Comparison of ENCODE assay signal across 2 cellular contexts in the genomic region with DNA sequence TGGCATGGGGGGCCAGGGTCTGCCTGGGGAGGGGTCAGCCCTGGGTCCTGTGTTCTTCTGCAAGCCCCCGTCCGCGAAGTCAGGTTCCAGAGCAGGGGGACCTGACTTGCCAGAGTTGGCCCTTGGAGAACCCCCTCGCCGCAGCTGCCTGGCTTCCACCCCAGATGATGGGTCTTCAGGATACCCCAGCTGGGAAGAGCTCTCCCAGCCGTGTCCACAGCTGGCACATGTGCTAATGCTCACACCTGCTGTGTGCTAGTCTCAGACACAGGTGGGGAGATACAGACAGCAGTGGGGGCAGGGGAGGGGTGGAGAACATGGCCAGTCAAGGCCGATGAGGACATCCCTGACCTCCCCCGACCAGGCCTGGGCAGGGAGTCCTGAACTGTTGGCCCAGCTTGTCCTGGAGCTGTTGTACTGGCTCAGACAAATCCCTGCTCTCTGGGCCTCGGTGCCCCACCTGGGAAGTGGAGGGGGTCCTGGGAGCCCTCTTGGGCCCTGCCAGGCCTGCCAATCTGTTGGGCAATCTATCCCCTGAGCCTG.
TF ChIP-seq lines count a peak whose summit lies in the region.

No MANE protein-coding gene starts in this region.

TF ChIP-seq in HepG2, 621 proteins besides CTCF, POLR2A, EP300 and RAD21 (continues in another document):
- TF ChIP-seq IRF9 (CRISPR knock-in tag; IDR thresholded peaks at IDR 0.05; ENCODE audit: borderline replicate concordance) (0 out of 2 replicates have a peak, but pooled peaks have one; percentile 5), ZNF574 (CRISPR knock-in tag; IDR thresholded peaks at IDR 0.05) (no peak), NAIF1 (CRISPR knock-in tag; IDR thresholded peaks at IDR 0.05; ENCODE audit: borderline replicate concordance) (no peak), SOX13 (IDR thresholded peaks at IDR 0.05) (no peak), SOX13 (CRISPR knock-in tag; conservative IDR thresholded peaks at IDR 0.05 in 1 of 2, IDR thresholded peaks at IDR 0.05 in 1 of 2) (0 out of 4 replicates have a peak, but pooled peaks of 1 of the 2 experiments have one; percentile 7), RBAK (CRISPR knock-in tag; IDR thresholded peaks at IDR 0.05) (no peak), ZKSCAN1 (IDR thresholded peaks at IDR 0.05; ENCODE audit: low read length) (no peak), TFE3 (CRISPR knock-in tag; IDR thresholded peaks at IDR 0.05) (no peak), CC2D1A (CRISPR knock-in tag; IDR thresholded peaks at IDR 0.05) (no peak), DNMT1 (CRISPR knock-in tag; IDR thresholded peaks at IDR 0.05) (no peak), BHLHE40 (IDR thresholded peaks at IDR 0.05; ENCODE audit: low read length) (no peak), RBM22 (optimal IDR thresholded peaks at IDR 0.05; ENCODE audit: low read length) (no peak), ZNF777 (CRISPR knock-in tag; IDR thresholded peaks at IDR 0.05) (no peak), SIX4 (CRISPR knock-in tag; IDR thresholded peaks at IDR 0.05) (no peak), PHF21A (CRISPR knock-in tag; IDR thresholded peaks at IDR 0.05) (no peak), DNMT3B (CRISPR knock-in tag; conservative IDR thresholded peaks at IDR 0.05) (no peak)
- TF ChIP-seq, protein P1, sequence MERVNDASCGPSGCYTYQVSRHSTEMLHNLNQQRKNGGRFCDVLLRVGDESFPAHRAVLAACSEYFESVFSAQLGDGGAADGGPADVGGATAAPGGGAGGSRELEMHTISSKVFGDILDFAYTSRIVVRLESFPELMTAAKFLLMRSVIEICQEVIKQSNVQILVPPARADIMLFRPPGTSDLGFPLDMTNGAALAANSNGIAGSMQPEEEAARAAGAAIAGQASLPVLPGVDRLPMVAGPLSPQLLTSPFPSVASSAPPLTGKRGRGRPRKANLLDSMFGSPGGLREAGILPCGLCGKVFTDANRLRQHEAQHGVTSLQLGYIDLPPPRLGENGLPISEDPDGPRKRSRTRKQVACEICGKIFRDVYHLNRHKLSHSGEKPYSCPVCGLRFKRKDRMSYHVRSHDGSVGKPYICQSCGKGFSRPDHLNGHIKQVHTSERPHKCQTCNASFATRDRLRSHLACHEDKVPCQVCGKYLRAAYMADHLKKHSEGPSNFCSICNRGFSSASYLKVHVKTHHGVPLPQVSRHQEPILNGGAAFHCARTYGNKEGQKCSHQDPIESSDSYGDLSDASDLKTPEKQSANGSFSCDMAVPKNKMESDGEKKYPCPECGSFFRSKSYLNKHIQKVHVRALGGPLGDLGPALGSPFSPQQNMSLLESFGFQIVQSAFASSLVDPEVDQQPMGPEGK (CRISPR knock-in tag; IDR thresholded peaks at IDR 0.05), result peak; percentile 60; the same call in 1 of the 2 replicates
- TF ChIP-seq, protein P2, sequence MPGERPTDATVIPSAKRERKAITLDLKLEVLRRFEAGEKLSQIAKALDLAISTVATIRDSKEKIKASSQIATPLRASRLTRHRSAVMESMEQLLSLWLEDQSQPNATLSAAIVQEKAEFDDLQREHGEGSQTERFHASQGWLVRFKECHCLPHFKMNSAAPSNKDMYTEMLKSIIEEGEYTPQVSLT (CRISPR knock-in tag; IDR thresholded peaks at IDR 0.05; ENCODE audit: borderline replicate concordance, low read depth), result no peak
- TF ChIP-seq, protein P3, sequence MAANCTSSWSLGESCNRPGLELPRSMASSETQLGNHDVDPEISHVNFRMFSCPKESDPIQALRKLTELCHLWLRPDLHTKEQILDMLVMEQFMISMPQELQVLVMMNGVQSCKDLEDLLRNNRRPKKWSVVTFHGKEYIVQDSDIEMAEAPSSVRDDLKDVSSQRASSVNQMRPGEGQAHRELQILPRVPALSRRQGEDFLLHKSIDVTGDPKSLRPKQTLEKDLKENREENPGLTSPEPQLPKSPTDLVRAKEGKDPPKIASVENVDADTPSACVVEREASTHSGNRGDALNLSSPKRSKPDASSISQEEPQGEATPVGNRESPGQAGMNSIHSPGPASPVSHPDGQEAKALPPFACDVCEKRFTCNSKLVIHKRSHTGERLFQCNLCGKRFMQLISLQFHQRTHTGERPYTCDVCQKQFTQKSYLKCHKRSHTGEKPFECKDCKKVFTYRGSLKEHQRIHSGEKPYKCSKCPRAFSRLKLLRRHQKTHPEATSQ (CRISPR knock-in tag; IDR thresholded peaks at IDR 0.05; ENCODE audit: borderline replicate concordance), result no peak

TF ChIP-seq in WTC11, 78 proteins besides CTCF, POLR2A, EP300 and RAD21 (continued from another document):
- no peak for TF ChIP-seq GTF2I (CRISPR knock-in tag; conservative IDR thresholded peaks at IDR 0.05)
- TF ChIP-seq, protein P4, sequence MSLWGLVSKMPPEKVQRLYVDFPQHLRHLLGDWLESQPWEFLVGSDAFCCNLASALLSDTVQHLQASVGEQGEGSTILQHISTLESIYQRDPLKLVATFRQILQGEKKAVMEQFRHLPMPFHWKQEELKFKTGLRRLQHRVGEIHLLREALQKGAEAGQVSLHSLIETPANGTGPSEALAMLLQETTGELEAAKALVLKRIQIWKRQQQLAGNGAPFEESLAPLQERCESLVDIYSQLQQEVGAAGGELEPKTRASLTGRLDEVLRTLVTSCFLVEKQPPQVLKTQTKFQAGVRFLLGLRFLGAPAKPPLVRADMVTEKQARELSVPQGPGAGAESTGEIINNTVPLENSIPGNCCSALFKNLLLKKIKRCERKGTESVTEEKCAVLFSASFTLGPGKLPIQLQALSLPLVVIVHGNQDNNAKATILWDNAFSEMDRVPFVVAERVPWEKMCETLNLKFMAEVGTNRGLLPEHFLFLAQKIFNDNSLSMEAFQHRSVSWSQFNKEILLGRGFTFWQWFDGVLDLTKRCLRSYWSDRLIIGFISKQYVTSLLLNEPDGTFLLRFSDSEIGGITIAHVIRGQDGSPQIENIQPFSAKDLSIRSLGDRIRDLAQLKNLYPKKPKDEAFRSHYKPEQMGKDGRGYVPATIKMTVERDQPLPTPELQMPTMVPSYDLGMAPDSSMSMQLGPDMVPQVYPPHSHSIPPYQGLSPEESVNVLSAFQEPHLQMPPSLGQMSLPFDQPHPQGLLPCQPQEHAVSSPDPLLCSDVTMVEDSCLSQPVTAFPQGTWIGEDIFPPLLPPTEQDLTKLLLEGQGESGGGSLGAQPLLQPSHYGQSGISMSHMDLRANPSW (CRISPR knock-in tag; conservative IDR thresholded peaks at IDR 0.05; ENCODE audit: low read depth), result no peak
- TF ChIP-seq ZNF423 (CRISPR knock-in tag; IDR thresholded peaks at IDR 0.05), result no peak
- no peak for TF ChIP-seq CBFB (CRISPR knock-in tag; IDR thresholded peaks at IDR 0.05; ENCODE audit: low read depth)
- no peak for TF ChIP-seq PRRX2 (CRISPR knock-in tag; IDR thresholded peaks at IDR 0.05)
- TF ChIP-seq CREB1 (CRISPR knock-in tag; IDR thresholded peaks at IDR 0.05), result no peak
- no peak for TF ChIP-seq ZNF671 (CRISPR knock-in tag; IDR thresholded peaks at IDR 0.05)
- TF ChIP-seq NFYB (CRISPR knock-in tag; conservative IDR thresholded peaks at IDR 0.05; ENCODE audit: low read depth), result no peak
- no peak for TF ChIP-seq HMGXB4 (CRISPR knock-in tag; IDR thresholded peaks at IDR 0.05)
- TF ChIP-seq ZBTB43 (CRISPR knock-in tag; IDR thresholded peaks at IDR 0.05), result no peak
- no peak for TF ChIP-seq MXD4 (CRISPR knock-in tag; IDR thresholded peaks at IDR 0.05; ENCODE audit: borderline replicate concordance)
- no peak for TF ChIP-seq ETV6 (CRISPR knock-in tag; IDR thresholded peaks at IDR 0.05)
- TF ChIP-seq RORB (CRISPR knock-in tag; IDR thresholded peaks at IDR 0.05), result no peak
- TF ChIP-seq, protein P5, sequence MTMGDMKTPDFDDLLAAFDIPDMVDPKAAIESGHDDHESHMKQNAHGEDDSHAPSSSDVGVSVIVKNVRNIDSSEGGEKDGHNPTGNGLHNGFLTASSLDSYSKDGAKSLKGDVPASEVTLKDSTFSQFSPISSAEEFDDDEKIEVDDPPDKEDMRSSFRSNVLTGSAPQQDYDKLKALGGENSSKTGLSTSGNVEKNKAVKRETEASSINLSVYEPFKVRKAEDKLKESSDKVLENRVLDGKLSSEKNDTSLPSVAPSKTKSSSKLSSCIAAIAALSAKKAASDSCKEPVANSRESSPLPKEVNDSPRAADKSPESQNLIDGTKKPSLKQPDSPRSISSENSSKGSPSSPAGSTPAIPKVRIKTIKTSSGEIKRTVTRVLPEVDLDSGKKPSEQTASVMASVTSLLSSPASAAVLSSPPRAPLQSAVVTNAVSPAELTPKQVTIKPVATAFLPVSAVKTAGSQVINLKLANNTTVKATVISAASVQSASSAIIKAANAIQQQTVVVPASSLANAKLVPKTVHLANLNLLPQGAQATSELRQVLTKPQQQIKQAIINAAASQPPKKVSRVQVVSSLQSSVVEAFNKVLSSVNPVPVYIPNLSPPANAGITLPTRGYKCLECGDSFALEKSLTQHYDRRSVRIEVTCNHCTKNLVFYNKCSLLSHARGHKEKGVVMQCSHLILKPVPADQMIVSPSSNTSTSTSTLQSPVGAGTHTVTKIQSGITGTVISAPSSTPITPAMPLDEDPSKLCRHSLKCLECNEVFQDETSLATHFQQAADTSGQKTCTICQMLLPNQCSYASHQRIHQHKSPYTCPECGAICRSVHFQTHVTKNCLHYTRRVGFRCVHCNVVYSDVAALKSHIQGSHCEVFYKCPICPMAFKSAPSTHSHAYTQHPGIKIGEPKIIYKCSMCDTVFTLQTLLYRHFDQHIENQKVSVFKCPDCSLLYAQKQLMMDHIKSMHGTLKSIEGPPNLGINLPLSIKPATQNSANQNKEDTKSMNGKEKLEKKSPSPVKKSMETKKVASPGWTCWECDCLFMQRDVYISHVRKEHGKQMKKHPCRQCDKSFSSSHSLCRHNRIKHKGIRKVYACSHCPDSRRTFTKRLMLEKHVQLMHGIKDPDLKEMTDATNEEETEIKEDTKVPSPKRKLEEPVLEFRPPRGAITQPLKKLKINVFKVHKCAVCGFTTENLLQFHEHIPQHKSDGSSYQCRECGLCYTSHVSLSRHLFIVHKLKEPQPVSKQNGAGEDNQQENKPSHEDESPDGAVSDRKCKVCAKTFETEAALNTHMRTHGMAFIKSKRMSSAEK (CRISPR knock-in tag; IDR thresholded peaks at IDR 0.05; ENCODE audit: borderline replicate concordance), result no peak
TF ChIP-seq in WTC11: peak in this region for 0.
